In the genomic region with DNA sequence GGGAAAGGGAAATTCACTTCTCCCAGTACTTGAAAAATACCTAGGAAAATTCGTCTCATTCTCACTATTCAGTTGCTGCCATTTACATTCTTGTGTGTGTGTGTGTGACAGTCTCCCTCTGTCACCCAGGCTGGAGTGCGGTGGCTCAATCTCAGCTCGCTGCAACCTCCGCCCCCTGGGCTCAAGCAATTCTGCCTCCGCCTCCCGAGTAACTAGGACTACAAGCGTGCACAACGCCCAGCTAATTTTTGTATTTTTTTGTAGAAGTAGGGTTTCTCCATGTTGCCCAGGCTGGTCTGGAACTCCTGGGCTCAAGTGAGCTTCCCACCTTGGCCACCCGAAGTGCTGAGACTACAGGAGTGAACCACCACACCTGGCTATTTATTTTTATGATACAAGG, we compare ENCODE assay signal across 1 cellular context.
TF ChIP-seq lines count a peak whose summit lies in the region.

No MANE protein-coding gene starts in this region.

TF ChIP-seq in GM23338, 12 proteins besides CTCF, POLR2A, EP300 and RAD21 (continued from another document):
- TF ChIP-seq NANOG (IDR thresholded peaks at IDR 0.05; ENCODE audit: borderline replicate concordance), result no peak
- no peak for TF ChIP-seq EZH2 (IDR thresholded peaks at IDR 0.05; ENCODE audit: low read depth, unreplicated experiment)
- TF ChIP-seq, protein P1, sequence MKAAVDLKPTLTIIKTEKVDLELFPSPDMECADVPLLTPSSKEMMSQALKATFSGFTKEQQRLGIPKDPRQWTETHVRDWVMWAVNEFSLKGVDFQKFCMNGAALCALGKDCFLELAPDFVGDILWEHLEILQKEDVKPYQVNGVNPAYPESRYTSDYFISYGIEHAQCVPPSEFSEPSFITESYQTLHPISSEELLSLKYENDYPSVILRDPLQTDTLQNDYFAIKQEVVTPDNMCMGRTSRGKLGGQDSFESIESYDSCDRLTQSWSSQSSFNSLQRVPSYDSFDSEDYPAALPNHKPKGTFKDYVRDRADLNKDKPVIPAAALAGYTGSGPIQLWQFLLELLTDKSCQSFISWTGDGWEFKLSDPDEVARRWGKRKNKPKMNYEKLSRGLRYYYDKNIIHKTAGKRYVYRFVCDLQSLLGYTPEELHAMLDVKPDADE (IDR thresholded peaks at IDR 0.05), result no peak
- TF ChIP-seq EZH2phosphoT487 (IDR thresholded peaks at IDR 0.05; ENCODE audit: unreplicated experiment), result no peak
- no peak for TF ChIP-seq POLR2AphosphoS5 (IDR thresholded peaks at IDR 0.05; ENCODE audit: low read depth)
- TF ChIP-seq ZNF114 (CRISPR knock-in tag; IDR thresholded peaks at IDR 0.05), result no peak
- no peak for TF ChIP-seq ZNF331 (CRISPR knock-in tag; IDR thresholded peaks at IDR 0.05; ENCODE audit: low read depth)
